In genomic region chr9:92911496-92912475, GRCh38 we compare ENCODE assay signal across 14 cellular contexts. TPM values are rescaled to one million over a fixed set of nuclear protein-coding genes. Genes with fewer than 3 reads are reported as not detected.
DNase-seq lines count a peak whose midpoint lies in the region; ATAC-seq and TF ChIP-seq lines count a peak whose summit lies in the region.
"Had no signal": no experiment of that assay in that cellular context is flagged by ENCODE, and none has a peak within 500 bp of the region (broad histone marks: within the 10 kb centered on the region; RNA-seq: fewer than 3 reads in every experiment).

No MANE protein-coding gene starts in this region.

- no peaks in the 10 kb centered on the region for H3K36me3 ChIP-seq in heart right ventricle
- H3K36me3 ChIP-seq: tibial artery had no signal

- H3K9me3 ChIP-seq in heart right ventricle = no peaks in the 10 kb centered on the region
- H3K9me3 ChIP-seq: tibial artery had no signal

- intact Hi-C loops in heart right ventricle (cut with DNase I) = no loop called here

- TF ChIP-seq CTCF in retinal pigment epithelial cell (conservative IDR thresholded peaks at IDR 0.05; ENCODE audit: low read depth, low read length) (no peak), GM10266 (IDR thresholded peaks at IDR 0.05; ENCODE audit: control insufficient read depth, insufficient read depth, low read depth, missing control alignments) (no peak), heart right ventricle (IDR thresholded peaks at IDR 0.05) (no peak)

- no peaks in the 10 kb centered on the region for H3K4me1 ChIP-seq in heart right ventricle

- peak; percentile 9 for DNase-seq in NCI-H1105 treated with DMSO at 0.1 percent for 48 hours (lab: John Stamatoyannopoulos, UW)
- DNase-seq in NCI-H1105 (lab: John Stamatoyannopoulos, UW) = no peak
- peak; percentile 71 for DNase-seq in NCI-H748 (lab: John Stamatoyannopoulos, UW; ENCODE audit: unreplicated experiment)
- DNase-seq in retinal pigment epithelial cell (ENCODE audit: low read depth) = peak; percentile 39
- DNase-seq in GM10266 (ENCODE audit: extremely low spot score) = no peak
- no peak for DNase-seq in heart right ventricle
- DNase-seq: activated CD4-positive, alpha-beta memory T cell treated with anti-CD3 and anti-CD28 coated beads, Interleukin-2, amount 10 ng/mL, durations not matched to agents 7 days and 5 days; H9; immature natural killer cell; NCI-H1694 treated with DMSO at 0.1 percent for 48 hours had no signal

- no peak overlapping the region for H3K27ac ChIP-seq in heart right ventricle
- H3K27ac ChIP-seq: tibial artery had no signal

- 57 to 64% methylated on average over 11 of the region's 11 CpGs for WGBS in heart right ventricle, 2 donors

- ATAC-seq in esophagus mucosa (peak; percentile 31), heart right ventricle (no peak), GM19452 (IDR thresholded peaks at IDR 0.05; ENCODE audit: unreplicated experiment) (no peak)

- H3K4me3 ChIP-seq in retinal pigment epithelial cell (ENCODE audit: low read length) (no peak overlapping the region), heart right ventricle (no peak overlapping the region)
- H3K4me3 ChIP-seq: smooth muscle cell, tibial artery had no signal

- peaks cover 7 to 57% (median 25%) of the 10 kb centered on the region in 7 donors for H3K27me3 ChIP-seq in heart right ventricle

RNA-seq across cellular contexts. Expression of gene ZNF484, which starts 33.9 kb away (rescaled TPM):
- 3.0 TPM for total RNA-seq in esophagus mucosa
- 1 to 10 TPM; 4.8 to 7.8 (median 6.6) TPM for total RNA-seq in heart right ventricle
- under 1 TPM; 0.71 to 0.95 TPM for polyA plus RNA-seq in heart right ventricle

RNA-seq across cellular contexts. Expression of gene FGD3, which starts 35.5 kb away (rescaled TPM):
- total RNA-seq in esophagus mucosa = 2.1 TPM
- total RNA-seq in heart right ventricle = 1 to 10 TPM in 9 of 10 donors, under 1 TPM in 1; 0.40 to 8.5 (median 2.2) TPM
- 1 to 10 TPM; 1.6 to 2.3 TPM for polyA plus RNA-seq in heart right ventricle

Comparison
In these comparisons a context has a peak if more than half of its experiments do, and no peak if none do; other contexts are left out.
1. DNase-seq: peak in NCI-H1105 treated with DMSO at 0.1 percent for 48 hours (single experiment), NCI-H748 (single experiment) and retinal pigment epithelial cell (single experiment); none in NCI-H1105 (single experiment), GM10266 (single experiment) and heart right ventricle (0 of 2).